ENCODE assay signal across 1 cellular context in the genomic region with DNA sequence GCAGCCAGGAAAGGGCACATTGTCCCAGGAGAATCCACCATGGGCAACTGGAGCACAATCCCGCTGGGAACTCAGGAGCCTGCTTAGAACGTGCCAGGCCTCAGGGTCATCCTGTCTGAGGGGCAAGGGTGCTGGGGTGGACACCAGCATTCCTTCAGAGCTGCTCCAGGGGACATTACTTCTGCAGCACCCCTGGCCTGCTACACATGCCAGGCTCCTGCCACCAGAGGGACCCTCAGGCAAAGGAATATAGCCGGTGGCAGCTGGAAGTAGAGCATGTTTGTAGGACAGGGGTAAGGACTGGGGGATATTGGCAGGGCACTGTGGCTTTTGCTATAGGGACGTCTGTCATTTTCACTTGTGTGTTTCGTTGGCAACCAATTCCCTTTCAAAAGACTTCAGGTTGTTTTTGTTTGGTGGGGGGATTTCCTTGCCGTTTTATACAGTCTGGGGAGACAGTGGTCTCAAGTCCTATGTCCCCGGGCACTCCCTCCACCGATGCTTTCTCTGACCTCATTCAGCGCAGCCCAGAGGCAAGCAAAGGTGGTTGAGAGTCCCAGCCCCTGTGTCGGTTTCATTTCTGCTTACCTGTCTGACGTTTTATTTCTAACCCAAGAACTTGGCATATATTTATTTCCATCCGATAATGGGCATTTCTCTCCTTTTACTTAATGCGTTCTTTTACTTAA.
TF ChIP-seq lines count a peak whose summit lies in the region.

No MANE protein-coding gene starts in this region.

TF ChIP-seq in GM12878, 131 proteins besides CTCF, POLR2A, EP300 and RAD21 (continued from another document):
- TF ChIP-seq, protein P1, sequence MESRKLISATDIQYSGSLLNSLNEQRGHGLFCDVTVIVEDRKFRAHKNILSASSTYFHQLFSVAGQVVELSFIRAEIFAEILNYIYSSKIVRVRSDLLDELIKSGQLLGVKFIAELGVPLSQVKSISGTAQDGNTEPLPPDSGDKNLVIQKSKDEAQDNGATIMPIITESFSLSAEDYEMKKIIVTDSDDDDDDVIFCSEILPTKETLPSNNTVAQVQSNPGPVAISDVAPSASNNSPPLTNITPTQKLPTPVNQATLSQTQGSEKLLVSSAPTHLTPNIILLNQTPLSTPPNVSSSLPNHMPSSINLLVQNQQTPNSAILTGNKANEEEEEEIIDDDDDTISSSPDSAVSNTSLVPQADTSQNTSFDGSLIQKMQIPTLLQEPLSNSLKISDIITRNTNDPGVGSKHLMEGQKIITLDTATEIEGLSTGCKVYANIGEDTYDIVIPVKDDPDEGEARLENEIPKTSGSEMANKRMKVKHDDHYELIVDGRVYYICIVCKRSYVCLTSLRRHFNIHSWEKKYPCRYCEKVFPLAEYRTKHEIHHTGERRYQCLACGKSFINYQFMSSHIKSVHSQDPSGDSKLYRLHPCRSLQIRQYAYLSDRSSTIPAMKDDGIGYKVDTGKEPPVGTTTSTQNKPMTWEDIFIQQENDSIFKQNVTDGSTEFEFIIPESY (IDR thresholded peaks at IDR 0.05) = no peak
- TF ChIP-seq IKZF1 (conservative IDR thresholded peaks at IDR 0.05) (0 out of 2 replicates have a peak, but pooled peaks have one; percentile 24), NR2F1 (conservative IDR thresholded peaks at IDR 0.05) (no peak), HDAC2 (IDR thresholded peaks at IDR 0.05) (no peak), ZNF217 (IDR thresholded peaks at IDR 0.05) (no peak), BRCA1 (IDR thresholded peaks at IDR 0.05; ENCODE audit: low read depth, low read length) (no peak), PKNOX1 (IDR thresholded peaks at IDR 0.05) (peak; percentile 32; the same call in 1 of the 2 replicates), RUNX3 (IDR thresholded peaks at IDR 0.05; ENCODE audit: low read length) (peak; percentile 17; the same call in 1 of the 2 replicates), EZH2 (IDR thresholded peaks at IDR 0.05; ENCODE audit: borderline replicate concordance, control insufficient read depth, low read depth, low read length) (no peak), CEBPB (IDR thresholded peaks at IDR 0.05; ENCODE audit: borderline replicate concordance in 1 of 2, low read depth in 2 of 2, low read length in 2 of 2) (no peak), PML (IDR thresholded peaks at IDR 0.05; ENCODE audit: low read length) (no peak), JUND (IDR thresholded peaks at IDR 0.05; ENCODE audit: low read depth, low read length) (no peak), SPI1 (IDR thresholded peaks at IDR 0.05; ENCODE audit: borderline replicate concordance, insufficient read depth, low read depth, low read length) (peak; percentile 31; the same call in 1 of the 2 replicates), SRF (IDR thresholded peaks at IDR 0.05; ENCODE audit: low read depth in 2 of 2, low read length in 2 of 2) (no peak), SUPT20H (IDR thresholded peaks at IDR 0.05; ENCODE audit: borderline replicate concordance, control insufficient read depth, low read depth, low read length) (no peak), SMARCA5 (IDR thresholded peaks at IDR 0.05) (no peak), PAX8 (IDR thresholded peaks at IDR 0.05) (no peak), IRF4 (IDR thresholded peaks at IDR 0.05; ENCODE audit: low read depth, low read length) (no peak), ZBTB40 (IDR thresholded peaks at IDR 0.05; ENCODE audit: borderline replicate concordance) (no peak), HSF1 (IDR thresholded peaks at IDR 0.05; ENCODE audit: low read depth, low read length) (no peak), SIX5 (IDR thresholded peaks at IDR 0.05; ENCODE audit: low read depth, low read length, severe bottlenecking) (no peak), SMAD5 (IDR thresholded peaks at IDR 0.05; ENCODE audit: low read depth) (no peak), SMC3 (IDR thresholded peaks at IDR 0.05; ENCODE audit: borderline replicate concordance, low read length) (peak; percentile 50; the same call in 1 of the 2 replicates), EED (IDR thresholded peaks at IDR 0.05; ENCODE audit: low read depth) (0 out of 2 replicates have a peak, but pooled peaks have one; percentile 23), ETV6 (conservative IDR thresholded peaks at IDR 0.05 in 1 of 2, IDR thresholded peaks at IDR 0.05 in 1 of 2; ENCODE audit: borderline replicate concordance in 1 of 2, low read depth in 1 of 2) (0 out of 4 replicates have a peak, but pooled peaks of 1 of the 2 experiments have one; percentile 31), SREBF1 (IDR thresholded peaks at IDR 0.05; ENCODE audit: low read length) (no peak), E2F4 (IDR thresholded peaks at IDR 0.05; ENCODE audit: low read depth, low read length) (no peak), CBX3 (IDR thresholded peaks at IDR 0.05; ENCODE audit: borderline replicate concordance, low read depth) (no peak)
- TF ChIP-seq, protein P2, sequence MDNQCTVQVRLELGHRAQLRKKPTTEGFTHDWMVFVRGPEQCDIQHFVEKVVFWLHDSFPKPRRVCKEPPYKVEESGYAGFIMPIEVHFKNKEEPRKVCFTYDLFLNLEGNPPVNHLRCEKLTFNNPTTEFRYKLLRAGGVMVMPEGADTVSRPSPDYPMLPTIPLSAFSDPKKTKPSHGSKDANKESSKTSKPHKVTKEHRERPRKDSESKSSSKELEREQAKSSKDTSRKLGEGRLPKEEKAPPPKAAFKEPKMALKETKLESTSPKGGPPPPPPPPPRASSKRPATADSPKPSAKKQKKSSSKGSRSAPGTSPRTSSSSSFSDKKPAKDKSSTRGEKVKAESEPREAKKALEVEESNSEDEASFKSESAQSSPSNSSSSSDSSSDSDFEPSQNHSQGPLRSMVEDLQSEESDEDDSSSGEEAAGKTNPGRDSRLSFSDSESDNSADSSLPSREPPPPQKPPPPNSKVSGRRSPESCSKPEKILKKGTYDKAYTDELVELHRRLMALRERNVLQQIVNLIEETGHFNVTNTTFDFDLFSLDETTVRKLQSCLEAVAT (IDR thresholded peaks at IDR 0.05) = no peak
- TF ChIP-seq, protein P3, sequence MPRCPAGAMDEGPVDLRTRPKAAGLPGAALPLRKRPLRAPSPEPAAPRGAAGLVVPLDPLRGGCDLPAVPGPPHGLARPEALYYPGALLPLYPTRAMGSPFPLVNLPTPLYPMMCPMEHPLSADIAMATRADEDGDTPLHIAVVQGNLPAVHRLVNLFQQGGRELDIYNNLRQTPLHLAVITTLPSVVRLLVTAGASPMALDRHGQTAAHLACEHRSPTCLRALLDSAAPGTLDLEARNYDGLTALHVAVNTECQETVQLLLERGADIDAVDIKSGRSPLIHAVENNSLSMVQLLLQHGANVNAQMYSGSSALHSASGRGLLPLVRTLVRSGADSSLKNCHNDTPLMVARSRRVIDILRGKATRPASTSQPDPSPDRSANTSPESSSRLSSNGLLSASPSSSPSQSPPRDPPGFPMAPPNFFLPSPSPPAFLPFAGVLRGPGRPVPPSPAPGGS (IDR thresholded peaks at IDR 0.05; ENCODE audit: borderline replicate concordance, insufficient read depth, low read depth, low read length, poor library complexity, severe bottlenecking) = no peak
